8 cellular contexts compared by ENCODE assay signal in genomic region chr19:1929051-1929742, GRCh38. TPM values are rescaled to one million over a fixed set of nuclear protein-coding genes. Genes with fewer than 3 reads are reported as not detected.
DNase-seq lines count a peak whose midpoint lies in the region; ATAC-seq and TF ChIP-seq lines count a peak whose summit lies in the region.

No MANE protein-coding gene starts in this region.

- H3K36me3 Mint-ChIP-seq in activated T-cell treated with anti-CD3 and anti-CD28 coated beads, Interleukin-2, amount 50 U/mL, for 24 hours (ENCODE audit: low read depth) = peaks cover 14% of the 10 kb centered on the region
- H3K36me3 Mint-ChIP-seq in natural killer cell = no peaks in the 10 kb centered on the region
- peaks cover 3 to 10% of the 10 kb centered on the region in 2 donors for H3K36me3 Mint-ChIP-seq in stimulated activated naive B cell treated with anti-CD40 and anti-IgM and Interleukin-4, amounts not matched to agents 10 μg/mL and 1 μg/mL and 100 μg/mL, for 72 hours

- H3K27me3 Mint-ChIP-seq in activated T-cell treated with anti-CD3 and anti-CD28 coated beads, Interleukin-2, amount 50 U/mL, for 24 hours = no peaks in the 10 kb centered on the region
- peaks cover 0 to 3% of the 10 kb centered on the region in 2 donors for H3K27me3 Mint-ChIP-seq in natural killer cell (ENCODE audit: low read depth in 2 of 2)
- H3K27me3 Mint-ChIP-seq in stimulated activated naive B cell treated with anti-CD40 and anti-IgM and Interleukin-4, amounts not matched to agents 10 μg/mL and 1 μg/mL and 100 μg/mL, for 72 hours = no peaks in the 10 kb centered on the region

- intact Hi-C loops in natural killer cell (cut with micrococcal nuclease) = loop anchor here (5.0 kb wide), 2 partner anchors 38 to 88 kb away; partner anchors contain the start of gene BTBD2

- ATAC-seq in natural killer cell (peak; percentile 94), HG02884 (IDR thresholded peaks at IDR 0.05; ENCODE audit: unreplicated experiment) (no peak)
- peak; percentile 89 to 91 for ATAC-seq in stimulated activated naive B cell treated with anti-CD40 and anti-IgM and Interleukin-4, amounts not matched to agents 10 μg/mL and 1 μg/mL and 100 μg/mL, for 72 hours (replicated peaks)

- DNase-seq in GM03348 (ENCODE audit: low spot score) (peak; percentile 93), HPDE6-E6E7 (ENCODE audit: extremely low spot score) (peak; percentile 84), OCI-M1 (lab: John Stamatoyannopoulos, UW) (peak; percentile 78), fibroblast of gingiva (ENCODE audit: low read depth) (peak; percentile 52), natural killer cell (peak; percentile 87)
- peak; percentile 91 for DNase-seq in activated T-cell treated with anti-CD3 and anti-CD28 coated beads, Interleukin-2, amount 50 U/mL, for 24 hours
- peak; percentile 78 for DNase-seq in stimulated activated naive B cell treated with anti-CD40 and anti-IgM and Interleukin-4, amounts not matched to agents 10 μg/mL and 1 μg/mL and 100 μg/mL, for 72 hours

- peak overlapping the region; percentile 76 for H3K4me3 Mint-ChIP-seq in activated T-cell treated with anti-CD3 and anti-CD28 coated beads, Interleukin-2, amount 50 U/mL, for 24 hours
- peak overlapping the region; percentile 92 for H3K4me3 Mint-ChIP-seq in natural killer cell
- peak overlapping the region; percentile 79 to 83 for H3K4me3 Mint-ChIP-seq in stimulated activated naive B cell treated with anti-CD40 and anti-IgM and Interleukin-4, amounts not matched to agents 10 μg/mL and 1 μg/mL and 100 μg/mL, for 72 hours

- H3K9me3 Mint-ChIP-seq in activated T-cell treated with anti-CD3 and anti-CD28 coated beads, Interleukin-2, amount 50 U/mL, for 24 hours = peaks cover 4% of the 10 kb centered on the region
- no peaks in the 10 kb centered on the region for H3K9me3 Mint-ChIP-seq in natural killer cell
- peaks cover 0 to 6% of the 10 kb centered on the region in 2 donors for H3K9me3 Mint-ChIP-seq in stimulated activated naive B cell treated with anti-CD40 and anti-IgM and Interleukin-4, amounts not matched to agents 10 μg/mL and 1 μg/mL and 100 μg/mL, for 72 hours

- peak overlapping the region; percentile 26 for H3K27ac Mint-ChIP-seq in activated T-cell treated with anti-CD3 and anti-CD28 coated beads, Interleukin-2, amount 50 U/mL, for 24 hours
- peak overlapping the region; percentile 68 to 74 for H3K27ac Mint-ChIP-seq in natural killer cell
- peak overlapping the region; percentile 25 for H3K27ac Mint-ChIP-seq in stimulated activated naive B cell treated with anti-CD40 and anti-IgM and Interleukin-4, amounts not matched to agents 10 μg/mL and 1 μg/mL and 100 μg/mL, for 72 hours

- peak; percentile 93 for TF ChIP-seq CTCF in natural killer cell (IDR thresholded peaks at IDR 0.05)

- peaks cover 25% of the 10 kb centered on the region for H3K4me1 Mint-ChIP-seq in activated T-cell treated with anti-CD3 and anti-CD28 coated beads, Interleukin-2, amount 50 U/mL, for 24 hours (ENCODE audit: low read depth)
- H3K4me1 Mint-ChIP-seq in natural killer cell = peaks cover 9 to 33% of the 10 kb centered on the region in 2 donors
- H3K4me1 Mint-ChIP-seq in stimulated activated naive B cell treated with anti-CD40 and anti-IgM and Interleukin-4, amounts not matched to agents 10 μg/mL and 1 μg/mL and 100 μg/mL, for 72 hours = peaks cover 28 to 35% of the 10 kb centered on the region in 2 donors

RNA-seq across cellular contexts. Expression of gene CSNK1G2, which starts 11.8 kb away (rescaled TPM):
- total RNA-seq in natural killer cell = 100 to 1,000 TPM; 138 to 143 (median 139) TPM

RNA-seq across cellular contexts. Expression of gene ADAT3, which starts 24.0 kb away (rescaled TPM):
- total RNA-seq in natural killer cell = 10 to 100 TPM; 13.0 to 20.9 (median 13.1) TPM

RNA-seq across cellular contexts. Expression of gene SCAMP4, which starts 24.0 kb away (rescaled TPM):
- total RNA-seq in natural killer cell = 10 to 100 TPM; 43.1 to 53.7 (median 46.9) TPM

RNA-seq across cellular contexts. Expression of gene ABHD17A, which starts 43.9 kb away (rescaled TPM):
- 100 to 1,000 TPM; 554 to 652 (median 608) TPM for total RNA-seq in natural killer cell
